10 cellular contexts compared by ENCODE assay signal in the genomic region with DNA sequence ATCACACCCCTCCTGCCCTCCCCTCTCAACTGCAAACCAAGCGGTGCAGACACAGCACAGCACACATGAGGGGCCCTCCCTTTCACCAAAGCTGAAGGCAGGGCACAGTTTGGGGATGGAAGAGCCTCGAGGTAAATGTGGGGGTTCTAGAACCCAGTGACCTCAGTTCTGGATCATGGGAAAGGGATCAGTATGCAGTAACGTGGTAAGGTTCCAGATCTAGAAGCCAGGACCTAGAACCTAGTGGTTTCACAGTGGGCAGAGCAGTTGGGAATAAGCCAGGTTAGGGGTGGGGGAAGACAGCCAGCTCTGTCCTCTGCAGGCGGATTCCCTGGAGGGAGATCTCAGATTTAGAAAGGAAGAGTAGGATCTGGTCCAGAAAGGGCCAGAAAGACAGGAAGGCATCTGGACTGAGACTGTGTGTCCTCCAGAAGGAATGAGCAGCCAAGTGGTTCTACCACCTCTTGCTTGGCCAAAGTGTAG. TPM values are rescaled to one million over a fixed set of nuclear protein-coding genes. Genes with fewer than 3 reads are reported as not detected.
DNase-seq lines count a peak whose midpoint lies in the region; ATAC-seq and TF ChIP-seq lines count a peak whose summit lies in the region.
"Had no signal": no experiment of that assay in that cellular context is flagged by ENCODE, and none has a peak within 500 bp of the region (broad histone marks: within the 10 kb centered on the region; RNA-seq: fewer than 3 reads in every experiment).

No MANE protein-coding gene starts in this region.

- peaks cover 37% of the 10 kb centered on the region for H3K36me3 Mint-ChIP-seq in activated CD8-positive, alpha-beta memory T cell treated with anti-CD3 and anti-CD28 coated beads, Interleukin-2, amount 10 ng/mL, durations not matched to agents 7 days and 5 days
- H3K36me3 Mint-ChIP-seq in activated T-helper 1 cell treated with anti-CD3 and anti-CD28 coated beads, Interleukin-12 subunit alpha, Interleukin-12 subunit beta, Interleukin-2, Interleukin-4 antibody, amounts not matched to agents 30 ng/mL and 10 ng/mL and 1 ng/mL, durations not matched to agents 14 hours and 24 hours and 36 hours (ENCODE audit: low read depth): peaks cover 30% of the 10 kb centered on the region
- H3K36me3 Mint-ChIP-seq in glutamatergic neuron (ENCODE audit: unreplicated experiment): no peaks in the 10 kb centered on the region

- ATAC-seq in activated CD8-positive, alpha-beta memory T cell treated with anti-CD3 and anti-CD28 coated beads, Interleukin-2, amount 10 ng/mL, durations not matched to agents 7 days and 5 days: no peak
- ATAC-seq in HG03045 (IDR thresholded peaks at IDR 0.05; ENCODE audit: unreplicated experiment): no peak
- no peak for ATAC-seq in GM18517 (IDR thresholded peaks at IDR 0.05; ENCODE audit: unreplicated experiment)
- ATAC-seq: activated CD4-positive, CD25-positive, alpha-beta regulatory T cell treated with anti-CD3 and anti-CD28 coated beads, Interleukin-2, amount 50 U/mL, for 24 hours had no signal

- H3K4me3 Mint-ChIP-seq in activated CD8-positive, alpha-beta memory T cell treated with anti-CD3 and anti-CD28 coated beads, Interleukin-2, amount 10 ng/mL, durations not matched to agents 7 days and 5 days: no peak overlapping the region
- H3K4me3 Mint-ChIP-seq in activated T-helper 1 cell treated with anti-CD3 and anti-CD28 coated beads, Interleukin-12 subunit alpha, Interleukin-12 subunit beta, Interleukin-2, Interleukin-4 antibody, amounts not matched to agents 30 ng/mL and 10 ng/mL and 1 ng/mL, durations not matched to agents 14 hours and 24 hours and 36 hours: peak overlapping the region; percentile 28
- H3K4me3 Mint-ChIP-seq in glutamatergic neuron (ENCODE audit: unreplicated experiment): no peak overlapping the region

- H3K27me3 Mint-ChIP-seq in activated CD8-positive, alpha-beta memory T cell treated with anti-CD3 and anti-CD28 coated beads, Interleukin-2, amount 10 ng/mL, durations not matched to agents 7 days and 5 days: no peaks in the 10 kb centered on the region
- no peaks in the 10 kb centered on the region for H3K27me3 Mint-ChIP-seq in activated T-helper 1 cell treated with anti-CD3 and anti-CD28 coated beads, Interleukin-12 subunit alpha, Interleukin-12 subunit beta, Interleukin-2, Interleukin-4 antibody, amounts not matched to agents 30 ng/mL and 10 ng/mL and 1 ng/mL, durations not matched to agents 14 hours and 24 hours and 36 hours (ENCODE audit: insufficient read depth)
- H3K27me3 Mint-ChIP-seq in glutamatergic neuron (ENCODE audit: unreplicated experiment): peaks cover 18% of the 10 kb centered on the region

- intact Hi-C loops in activated T-helper 1 cell treated with anti-CD3 and anti-CD28 coated beads, Interleukin-12 subunit alpha, Interleukin-12 subunit beta, Interleukin-2, Interleukin-4 antibody, amounts not matched to agents 30 ng/mL and 10 ng/mL and 1 ng/mL, durations not matched to agents 14 hours and 24 hours and 36 hours (cut with micrococcal nuclease): loop anchor here (5.0 to 10.0 kb wide), 2 partner anchors 243 to 321 kb away; a partner anchor contains a TSS
- intact Hi-C loops in head of caudate nucleus (cut with DNase I): no loop called here

- no peak for TF ChIP-seq CTCF in glutamatergic neuron (IDR thresholded peaks at IDR 0.05; ENCODE audit: partially characterized antibody, unreplicated experiment)

- peaks cover 51% of the 10 kb centered on the region for H3K4me1 Mint-ChIP-seq in activated CD8-positive, alpha-beta memory T cell treated with anti-CD3 and anti-CD28 coated beads, Interleukin-2, amount 10 ng/mL, durations not matched to agents 7 days and 5 days
- H3K4me1 Mint-ChIP-seq in activated T-helper 1 cell treated with anti-CD3 and anti-CD28 coated beads, Interleukin-12 subunit alpha, Interleukin-12 subunit beta, Interleukin-2, Interleukin-4 antibody, amounts not matched to agents 30 ng/mL and 10 ng/mL and 1 ng/mL, durations not matched to agents 14 hours and 24 hours and 36 hours (ENCODE audit: low read depth): peaks cover 45% of the 10 kb centered on the region
- peaks cover 30% of the 10 kb centered on the region for H3K4me1 Mint-ChIP-seq in glutamatergic neuron (ENCODE audit: low read depth, unreplicated experiment)

- H3K27ac ChIP-seq in temporal lobe (ENCODE audit: low read depth, low read length): peak overlapping the region; percentile 65

- H3K27ac Mint-ChIP-seq in activated CD8-positive, alpha-beta memory T cell treated with anti-CD3 and anti-CD28 coated beads, Interleukin-2, amount 10 ng/mL, durations not matched to agents 7 days and 5 days: peak overlapping the region; percentile 62
- peak overlapping the region; percentile 18 for H3K27ac Mint-ChIP-seq in activated T-helper 1 cell treated with anti-CD3 and anti-CD28 coated beads, Interleukin-12 subunit alpha, Interleukin-12 subunit beta, Interleukin-2, Interleukin-4 antibody, amounts not matched to agents 30 ng/mL and 10 ng/mL and 1 ng/mL, durations not matched to agents 14 hours and 24 hours and 36 hours
- peak overlapping the region; percentile 33 for H3K27ac Mint-ChIP-seq in glutamatergic neuron (ENCODE audit: unreplicated experiment)

- no peaks in the 10 kb centered on the region for H3K9me3 Mint-ChIP-seq in activated CD8-positive, alpha-beta memory T cell treated with anti-CD3 and anti-CD28 coated beads, Interleukin-2, amount 10 ng/mL, durations not matched to agents 7 days and 5 days (ENCODE audit: low read depth)
- no peaks in the 10 kb centered on the region for H3K9me3 Mint-ChIP-seq in activated T-helper 1 cell treated with anti-CD3 and anti-CD28 coated beads, Interleukin-12 subunit alpha, Interleukin-12 subunit beta, Interleukin-2, Interleukin-4 antibody, amounts not matched to agents 30 ng/mL and 10 ng/mL and 1 ng/mL, durations not matched to agents 14 hours and 24 hours and 36 hours
- H3K9me3 Mint-ChIP-seq in glutamatergic neuron (ENCODE audit: unreplicated experiment): peaks cover 17% of the 10 kb centered on the region

- peak; percentile 45 for DNase-seq in activated CD8-positive, alpha-beta memory T cell treated with anti-CD3 and anti-CD28 coated beads, Interleukin-2, amount 10 ng/mL, durations not matched to agents 7 days and 5 days
- DNase-seq in activated CD8-positive, alpha-beta memory T cell treated with anti-CD3 and anti-CD28 coated beads, Interleukin-2, amount 50 U/mL, for 4 hours: no peak
- no peak for DNase-seq in activated T-helper 1 cell treated with anti-CD3 and anti-CD28 coated beads, Interleukin-12 subunit alpha, Interleukin-12 subunit beta, Interleukin-2, Interleukin-4 antibody, amounts not matched to agents 30 ng/mL and 10 ng/mL and 1 ng/mL, durations not matched to agents 14 hours and 24 hours and 36 hours (ENCODE audit: low spot score)
- DNase-seq in glutamatergic neuron (no peak), head of caudate nucleus (no peak)
- DNase-seq: kidney glomerular epithelial cell had no signal

- CTCF ChIA-PET in activated CD8-positive, alpha-beta memory T cell treated with anti-CD3 and anti-CD28 coated beads, Interleukin-2, amount 10 ng/mL, durations not matched to agents 7 days and 5 days (lab: Charles Lee): interaction anchor here (1.2 to 3.6 kb wide), 7 partner anchors 8 to 180 kb away, joined by 3 to 20 read pairs (median 6); a partner anchor contains a TSS

RNA-seq across cellular contexts. Expression of a gene that starts 3.1 kb away (rescaled TPM):
- 1,000 to 10,000 TPM; 1,380 to 1,403 TPM for total RNA-seq in activated CD8-positive, alpha-beta memory T cell treated with anti-CD3 and anti-CD28 coated beads, Interleukin-2, amount 10 ng/mL, durations not matched to agents 7 days and 5 days
- total RNA-seq in activated T-helper 1 cell treated with anti-CD3 and anti-CD28 coated beads, Interleukin-12 subunit alpha, Interleukin-12 subunit beta, Interleukin-2, Interleukin-4 antibody, amounts not matched to agents 30 ng/mL and 10 ng/mL and 1 ng/mL, durations not matched to agents 14 hours and 24 hours and 36 hours: 651 and 662 TPM in 2 replicates
- total RNA-seq in glutamatergic neuron (ENCODE audit: unreplicated experiment) (875 TPM), temporal lobe (634 TPM)

RNA-seq across cellular contexts. Expression of a gene that starts 13.5 kb away (rescaled TPM):
- 100 to 1,000 TPM; 359 to 377 TPM for total RNA-seq in activated CD8-positive, alpha-beta memory T cell treated with anti-CD3 and anti-CD28 coated beads, Interleukin-2, amount 10 ng/mL, durations not matched to agents 7 days and 5 days
- 292 and 295 TPM in 2 replicates for total RNA-seq in activated T-helper 1 cell treated with anti-CD3 and anti-CD28 coated beads, Interleukin-12 subunit alpha, Interleukin-12 subunit beta, Interleukin-2, Interleukin-4 antibody, amounts not matched to agents 30 ng/mL and 10 ng/mL and 1 ng/mL, durations not matched to agents 14 hours and 24 hours and 36 hours
- total RNA-seq in glutamatergic neuron (ENCODE audit: unreplicated experiment) (87.7 TPM), temporal lobe (15.2 TPM)

RNA-seq across cellular contexts. Expression of a gene that starts 24.9 kb away (rescaled TPM):
- total RNA-seq in activated CD8-positive, alpha-beta memory T cell treated with anti-CD3 and anti-CD28 coated beads, Interleukin-2, amount 10 ng/mL, durations not matched to agents 7 days and 5 days: 10 to 100 TPM; 44.0 to 65.5 TPM
- total RNA-seq in activated T-helper 1 cell treated with anti-CD3 and anti-CD28 coated beads, Interleukin-12 subunit alpha, Interleukin-12 subunit beta, Interleukin-2, Interleukin-4 antibody, amounts not matched to agents 30 ng/mL and 10 ng/mL and 1 ng/mL, durations not matched to agents 14 hours and 24 hours and 36 hours: 71.2 and 77.1 TPM in 2 replicates
- total RNA-seq in glutamatergic neuron (ENCODE audit: unreplicated experiment): 69.0 TPM
- total RNA-seq in temporal lobe: 13.8 TPM

RNA-seq across cellular contexts. Expression of a gene that starts 25.5 kb away (rescaled TPM):
- 100 to 1,000 TPM; 124 to 125 TPM for total RNA-seq in activated CD8-positive, alpha-beta memory T cell treated with anti-CD3 and anti-CD28 coated beads, Interleukin-2, amount 10 ng/mL, durations not matched to agents 7 days and 5 days
- 172 and 175 TPM in 2 replicates for total RNA-seq in activated T-helper 1 cell treated with anti-CD3 and anti-CD28 coated beads, Interleukin-12 subunit alpha, Interleukin-12 subunit beta, Interleukin-2, Interleukin-4 antibody, amounts not matched to agents 30 ng/mL and 10 ng/mL and 1 ng/mL, durations not matched to agents 14 hours and 24 hours and 36 hours
- total RNA-seq in glutamatergic neuron (ENCODE audit: unreplicated experiment): 60.9 TPM
- total RNA-seq in temporal lobe: 60.5 TPM

RNA-seq across cellular contexts. Expression of a gene that starts 34.7 kb away (rescaled TPM):
- total RNA-seq in activated CD8-positive, alpha-beta memory T cell treated with anti-CD3 and anti-CD28 coated beads, Interleukin-2, amount 10 ng/mL, durations not matched to agents 7 days and 5 days: 1 to 10 TPM in 1 of 2 experiments, under 1 TPM in 1; 0.96 to 1.1 TPM
- total RNA-seq in activated T-helper 1 cell treated with anti-CD3 and anti-CD28 coated beads, Interleukin-12 subunit alpha, Interleukin-12 subunit beta, Interleukin-2, Interleukin-4 antibody, amounts not matched to agents 30 ng/mL and 10 ng/mL and 1 ng/mL, durations not matched to agents 14 hours and 24 hours and 36 hours: not detected in 2 replicates
- total RNA-seq in glutamatergic neuron (ENCODE audit: unreplicated experiment): not detected
- 0.49 TPM for total RNA-seq in temporal lobe
